ENCODE assay signal across 1 cellular context in genomic region chr6:24382891-24383494, GRCh38.
TF ChIP-seq lines count a peak whose summit lies in the region.
"Not testable (repeated sequence)": the region's sequence is repeated elsewhere in the genome, so short reads cannot be mapped to it uniquely, and the experiment has no call there.

No MANE protein-coding gene starts in this region.

TF ChIP-seq in HepG2, 621 proteins besides CTCF, POLR2A, EP300 and RAD21 (continued from another document):
- 0 out of 2 replicates have a peak, but pooled peaks have one; percentile 68 for TF ChIP-seq KAT7 (CRISPR knock-in tag; IDR thresholded peaks at IDR 0.05; ENCODE audit: borderline replicate concordance)
- not testable (repeated sequence) for TF ChIP-seq CREB1, LCORL (IDR thresholded peaks at IDR 0.05)
- peak; percentile 75 for TF ChIP-seq CREB1 (CRISPR knock-in tag; IDR thresholded peaks at IDR 0.05)
- TF ChIP-seq, protein P1, sequence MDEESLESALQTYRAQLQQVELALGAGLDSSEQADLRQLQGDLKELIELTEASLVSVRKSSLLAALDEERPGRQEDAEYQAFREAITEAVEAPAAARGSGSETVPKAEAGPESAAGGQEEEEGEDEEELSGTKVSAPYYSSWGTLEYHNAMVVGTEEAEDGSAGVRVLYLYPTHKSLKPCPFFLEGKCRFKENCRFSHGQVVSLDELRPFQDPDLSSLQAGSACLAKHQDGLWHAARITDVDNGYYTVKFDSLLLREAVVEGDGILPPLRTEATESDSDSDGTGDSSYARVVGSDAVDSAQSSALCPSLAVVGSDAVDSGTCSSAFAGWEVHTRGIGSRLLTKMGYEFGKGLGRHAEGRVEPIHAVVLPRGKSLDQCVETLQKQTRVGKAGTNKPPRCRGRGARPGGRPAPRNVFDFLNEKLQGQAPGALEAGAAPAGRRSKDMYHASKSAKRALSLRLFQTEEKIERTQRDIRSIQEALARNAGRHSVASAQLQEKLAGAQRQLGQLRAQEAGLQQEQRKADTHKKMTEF (CRISPR knock-in tag; IDR thresholded peaks at IDR 0.05): peak; percentile 87
- TF ChIP-seq ZFY (CRISPR knock-in tag; IDR thresholded peaks at IDR 0.05): peak; percentile 55; the same call in 1 of the 2 replicates
- TF ChIP-seq, protein P2, sequence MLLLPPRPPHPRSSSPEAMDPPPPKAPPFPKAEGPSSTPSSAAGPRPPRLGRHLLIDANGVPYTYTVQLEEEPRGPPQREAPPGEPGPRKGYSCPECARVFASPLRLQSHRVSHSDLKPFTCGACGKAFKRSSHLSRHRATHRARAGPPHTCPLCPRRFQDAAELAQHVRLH (CRISPR knock-in tag; IDR thresholded peaks at IDR 0.05; ENCODE audit: borderline replicate concordance, low read depth): 0 out of 2 replicates have a peak, but pooled peaks have one; percentile 23
- TF ChIP-seq LCORL (CRISPR knock-in tag; IDR thresholded peaks at IDR 0.05): peak; percentile 50; the same call in 1 of the 2 replicates
- peak; percentile 28; the same call in 1 of the 2 replicates for TF ChIP-seq RXRB (CRISPR knock-in tag; IDR thresholded peaks at IDR 0.05; ENCODE audit: borderline replicate concordance)
- TF ChIP-seq ZBTB7B (CRISPR knock-in tag; IDR thresholded peaks at IDR 0.05): 0 out of 2 replicates have a peak, but pooled peaks have one; percentile 18
- peak; percentile 68 for TF ChIP-seq KMT2A (CRISPR knock-in tag; IDR thresholded peaks at IDR 0.05)
- TF ChIP-seq MYC (CRISPR knock-in tag; IDR thresholded peaks at IDR 0.05; ENCODE audit: borderline replicate concordance): peak; percentile 46; the same call in 1 of the 2 replicates
- peak; percentile 45; the same call in 1 of the 2 replicates for TF ChIP-seq ELF3 (CRISPR knock-in tag; IDR thresholded peaks at IDR 0.05)
- TF ChIP-seq ELF4 (CRISPR knock-in tag; IDR thresholded peaks at IDR 0.05; ENCODE audit: borderline replicate concordance): 0 out of 2 replicates have a peak, but pooled peaks have one; percentile 30
- peak; percentile 57 for TF ChIP-seq ZNF687 (CRISPR knock-in tag; IDR thresholded peaks at IDR 0.05)
- TF ChIP-seq ARID2 (CRISPR knock-in tag; IDR thresholded peaks at IDR 0.05; ENCODE audit: borderline replicate concordance): 0 out of 2 replicates have a peak, but pooled peaks have one; percentile 6
- 0 out of 2 replicates have a peak, but pooled peaks have one; percentile 55 for TF ChIP-seq ZSCAN31 (CRISPR knock-in tag; IDR thresholded peaks at IDR 0.05; ENCODE audit: low read depth)
